9 cellular contexts compared by ENCODE assay signal in the genomic region with DNA sequence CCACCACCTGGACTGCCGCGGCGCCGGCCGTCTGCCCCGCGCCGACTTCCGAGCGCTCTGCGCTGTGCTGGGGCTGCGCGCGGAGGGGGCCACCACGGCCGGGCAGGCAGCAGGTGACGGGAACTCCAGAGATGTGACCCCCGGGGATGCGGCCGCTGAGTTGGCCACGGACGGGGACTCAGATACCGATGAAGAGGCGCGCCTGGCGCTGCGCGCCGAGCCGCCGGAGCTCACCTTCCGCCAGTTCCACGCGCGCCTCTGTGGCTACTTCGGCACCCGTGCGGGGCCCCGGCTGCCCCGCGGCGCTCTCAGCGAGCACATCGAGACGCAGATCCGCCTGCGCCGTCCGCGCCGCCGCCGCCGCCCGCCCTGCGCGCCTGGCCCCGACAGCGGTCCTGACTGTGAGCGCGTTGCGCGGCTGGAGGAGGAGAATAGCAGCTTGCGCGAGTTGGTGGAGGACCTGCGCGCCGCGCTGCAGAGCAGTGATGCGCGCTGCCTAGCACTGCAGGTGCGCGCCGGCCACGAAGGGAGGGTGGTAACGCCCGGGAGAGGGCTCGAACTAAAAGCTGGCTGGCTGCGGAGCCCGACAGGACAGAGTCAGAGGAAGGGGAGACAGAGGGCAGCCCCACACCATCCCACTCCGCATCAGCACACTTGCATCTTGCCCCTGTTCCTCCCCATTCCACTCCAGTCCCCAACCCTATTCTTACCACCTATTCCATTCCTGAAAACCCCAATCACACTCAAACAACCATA. TPM values are rescaled to one million over a fixed set of nuclear protein-coding genes. Genes with fewer than 3 reads are reported as not detected.
DNase-seq lines count a peak whose midpoint lies in the region; ATAC-seq, FAIRE-seq and TF ChIP-seq lines count a peak whose summit lies in the region.
"Had no signal": no experiment of that assay in that cellular context is flagged by ENCODE, and none has a peak within 500 bp of the region (broad histone marks: within the 10 kb centered on the region; RNA-seq: fewer than 3 reads in every experiment).

No MANE protein-coding gene starts in this region.

- POLR2A ChIA-PET in activated CD4-positive, alpha-beta T cell treated with anti-CD3 and anti-CD28 coated beads, Interleukin-2, amount 10 ng/mL, durations not matched to agents 7 days and 5 days (lab: Charles Lee) = no interaction called here

- no peak overlapping the region for H3K9ac ChIP-seq in HUES64 (ENCODE audit: low read depth, low read length)
- H3K9ac ChIP-seq: KMS-11 had no signal

- H3K27me3 ChIP-seq in HUES64 (ENCODE audit: insufficient read depth, low read length) = peaks cover 77% of the 10 kb centered on the region
- peaks cover 0 to 59% (median 14%) of the 10 kb centered on the region in 9 donors for H3K27me3 ChIP-seq in heart left ventricle
- H3K27me3 ChIP-seq in sigmoid colon = peaks cover 8 to 62% (median 51%) of the 10 kb centered on the region in 3 donors

- peak overlapping the region; percentile 55 for H3K4me3 Mint-ChIP-seq in activated CD4-positive, alpha-beta T cell treated with anti-CD3 and anti-CD28 coated beads, Interleukin-2, amount 10 ng/mL, durations not matched to agents 7 days and 5 days

- ATAC-seq in heart left ventricle (peak in 2 of 4 donors; percentile 19 to 33), omental fat pad (ENCODE audit: low FRiP score) (no peak)

- no peaks in the 10 kb centered on the region for H3K36me3 Mint-ChIP-seq in activated CD4-positive, alpha-beta T cell treated with anti-CD3 and anti-CD28 coated beads, Interleukin-2, amount 10 ng/mL, durations not matched to agents 7 days and 5 days (ENCODE audit: low read depth)

- H3K4me1 ChIP-seq in HUES64 (ENCODE audit: insufficient read depth, low read length) (peaks cover 21% of the 10 kb centered on the region; the same call in 1 of the 2 replicates), heart left ventricle (peaks cover 3 to 63% (median 26%) of the 10 kb centered on the region in 12 donors), sigmoid colon (peaks cover 0 to 37% (median 27%) of the 10 kb centered on the region in 4 donors)

- H3K4me1 Mint-ChIP-seq in activated CD4-positive, alpha-beta T cell treated with anti-CD3 and anti-CD28 coated beads, Interleukin-2, amount 10 ng/mL, durations not matched to agents 7 days and 5 days = peaks cover 54% of the 10 kb centered on the region

- H3K27me3 Mint-ChIP-seq in activated CD4-positive, alpha-beta T cell treated with anti-CD3 and anti-CD28 coated beads, Interleukin-2, amount 10 ng/mL, durations not matched to agents 7 days and 5 days = peaks cover 50% of the 10 kb centered on the region

- TF ChIP-seq POLR2A in heart left ventricle (IDR thresholded peaks at IDR 0.05) = no peak
- no peak for TF ChIP-seq POLR2A in sigmoid colon (IDR thresholded peaks at IDR 0.05)
- TF ChIP-seq POLR2A in GM12892 (IDR thresholded peaks at IDR 0.05; ENCODE audit: low read depth, low read length) = no peak

- peak; percentile 48 for DNase-seq in activated CD4-positive, alpha-beta T cell treated with anti-CD3 and anti-CD28 coated beads, Interleukin-2, amount 10 ng/mL, durations not matched to agents 7 days and 5 days
- no peak for DNase-seq in heart left ventricle
- peak; percentile 60 for DNase-seq in sigmoid colon
- no peak for DNase-seq in omental fat pad (ENCODE audit: low spot score)
- no peak for DNase-seq in NCI-H446 treated with DMSO at 0.1 percent for 48 hours (lab: John Stamatoyannopoulos, UW)
- DNase-seq in mesenteric fat pad (ENCODE audit: low spot score) = no peak
- no peak for DNase-seq in GM12892 (ENCODE audit: insufficient read length)

- H3K4me3 ChIP-seq in HUES64 (ENCODE audit: low read length) (peak overlapping the region; percentile 64), heart left ventricle (peak overlapping the region; percentile 27 to 84 (median 76)), sigmoid colon (peak overlapping the region; percentile 29 to 52 (median 46))

- no peak for TF ChIP-seq EP300 in sigmoid colon (IDR thresholded peaks at IDR 0.05)

- TF ChIP-seq CTCF in heart left ventricle (IDR thresholded peaks at IDR 0.05) = no peak
- TF ChIP-seq CTCF in sigmoid colon (IDR thresholded peaks at IDR 0.05) = no peak
- no peak for TF ChIP-seq CTCF in omental fat pad (IDR thresholded peaks at IDR 0.05)

- CTCF ChIA-PET in activated CD4-positive, alpha-beta T cell treated with anti-CD3 and anti-CD28 coated beads, Interleukin-2, amount 10 ng/mL, durations not matched to agents 7 days and 5 days (lab: Charles Lee) = interaction anchor here (0.6 to 3.9 kb wide), 6 partner anchors 10 to 638 kb away, joined by 3 to 31 read pairs (median 4); no protein-coding TSS in a partner anchor

- FAIRE-seq in GM12892 (lab: Jason Lieb, UNC) = no peak

- H3K9me3 Mint-ChIP-seq in activated CD4-positive, alpha-beta T cell treated with anti-CD3 and anti-CD28 coated beads, Interleukin-2, amount 10 ng/mL, durations not matched to agents 7 days and 5 days = peaks cover 5% of the 10 kb centered on the region

- H3K27ac ChIP-seq in HUES64 (ENCODE audit: low read depth, low read length) (no peak overlapping the region), heart left ventricle (peak overlapping the region in 11 of 12 donors; percentile 59 to 95 (median 86)), sigmoid colon (peak overlapping the region; percentile 65 to 74 (median 69))
- H3K27ac ChIP-seq: KMS-11 had no signal

- intact Hi-C loops in heart left ventricle (cut with DNase I) = loop anchor here in 1 of 10 donors (2.0 kb wide), 1 partner anchor 25 kb away; no protein-coding TSS in a partner anchor
- intact Hi-C loops in sigmoid colon (cut with DNase I) = no loop called here

- peak overlapping the region; percentile 64 for H3K27ac Mint-ChIP-seq in activated CD4-positive, alpha-beta T cell treated with anti-CD3 and anti-CD28 coated beads, Interleukin-2, amount 10 ng/mL, durations not matched to agents 7 days and 5 days

- no peaks in the 10 kb centered on the region for H3K36me3 ChIP-seq in HUES64 (ENCODE audit: insufficient read depth, low read length)
- peaks cover 0 to 9% (median 0%) of the 10 kb centered on the region in 9 donors for H3K36me3 ChIP-seq in heart left ventricle
- no peaks in the 10 kb centered on the region for H3K36me3 ChIP-seq in sigmoid colon

- H3K9me3 ChIP-seq in HUES64 (ENCODE audit: insufficient read depth, low read depth, low read length) (no peaks in the 10 kb centered on the region), heart left ventricle (no peaks in the 10 kb centered on the region), sigmoid colon (no peaks in the 10 kb centered on the region)

- WGBS in HUES64 = 2% methylated on average over 81 of the region's 81 CpGs
- 1 to 4% (median 1%) methylated on average over 16 to 81 of the region's 81 CpGs for WGBS in heart left ventricle, 4 donors
- WGBS in sigmoid colon, 2 donors = 1 to 2% methylated on average over 81 of the region's 81 CpGs

RNA-seq across cellular contexts. Expression of a gene that starts 0.9 kb away (rescaled TPM):
- 3.3 TPM for polyA plus RNA-seq in HUES64 (2013, experiment 1 of 2)
- 4.9 TPM for polyA plus RNA-seq in HUES64 (2013, experiment 2 of 2)
- total RNA-seq in activated CD4-positive, alpha-beta T cell treated with anti-CD3 and anti-CD28 coated beads, Interleukin-2, amount 10 ng/mL, durations not matched to agents 7 days and 5 days = under 1 TPM in 1 of 2 experiments, not detected in 1; 0.07 TPM
- total RNA-seq in heart left ventricle = 1 to 10 TPM in 8 of 9 donors, under 1 TPM in 1; 0.60 to 2.5 (median 1.7) TPM
- 1 to 10 TPM in 1 of 2 donors, under 1 TPM in 1; 0.91 to 1.1 TPM for polyA plus RNA-seq in heart left ventricle
- 10 to 100 TPM in 1 of 4 donors, 1 to 10 TPM in 3; 4.6 to 15.0 (median 5.3) TPM for total RNA-seq in sigmoid colon
- polyA plus RNA-seq in sigmoid colon = 1 to 10 TPM in 2 of 3 donors, under 1 TPM in 1; 0.46 to 2.4 (median 1.9) TPM
- 1 to 10 TPM in 3 of 4 donors, under 1 TPM in 1; 0.72 to 6.3 (median 1.2) TPM for total RNA-seq in omental fat pad
- 1.8 TPM for total RNA-seq in mesenteric fat pad
- polyA plus RNA-seq in GM12892 (2012; ENCODE audit: missing spikeins) = not detected

RNA-seq across cellular contexts. Expression of a gene that starts 8.1 kb away (rescaled TPM):
- polyA plus RNA-seq in HUES64 (2013, experiment 1 of 2) = 2.5 TPM
- polyA plus RNA-seq in HUES64 (2013, experiment 2 of 2) = 4.1 TPM
- total RNA-seq in activated CD4-positive, alpha-beta T cell treated with anti-CD3 and anti-CD28 coated beads, Interleukin-2, amount 10 ng/mL, durations not matched to agents 7 days and 5 days = under 1 TPM in 1 of 2 experiments, not detected in 1; 0.10 TPM
- total RNA-seq in heart left ventricle = 1 to 10 TPM in 1 of 9 donors, under 1 TPM in 5, not detected in 3; 0.12 to 1.8 (median 0.47) TPM
- under 1 TPM; 0.17 to 0.23 TPM for polyA plus RNA-seq in heart left ventricle
- total RNA-seq in sigmoid colon = under 1 TPM in 3 of 4 donors, not detected in 1; under 0.01 to 0.83 (median 0.33) TPM
- polyA plus RNA-seq in sigmoid colon = 1 to 10 TPM in 1 of 3 donors, under 1 TPM in 1, not detected in 1; 0.61 to 1.2 TPM
- 1 to 10 TPM in 2 of 4 donors, not detected in 2; 1.1 to 2.2 TPM for total RNA-seq in omental fat pad
- total RNA-seq in mesenteric fat pad = 0.64 TPM
- polyA plus RNA-seq in GM12892 (2012; ENCODE audit: missing spikeins) = not detected

RNA-seq across cellular contexts. Expression of a gene that starts 58.6 kb away (rescaled TPM):
- polyA plus RNA-seq in HUES64 (2013, experiment 1 of 2) = not detected
- polyA plus RNA-seq in HUES64 (2013, experiment 2 of 2) = not detected
- total RNA-seq in activated CD4-positive, alpha-beta T cell treated with anti-CD3 and anti-CD28 coated beads, Interleukin-2, amount 10 ng/mL, durations not matched to agents 7 days and 5 days = not detected
- total RNA-seq in heart left ventricle (not detected), sigmoid colon (not detected), omental fat pad (not detected), mesenteric fat pad (not detected)
- polyA plus RNA-seq in heart left ventricle (not detected), sigmoid colon (under 1 TPM in 1 of 3 donors, not detected in 2; 0.26 TPM)
- not detected for polyA plus RNA-seq in GM12892 (2012; ENCODE audit: missing spikeins)

Comparison
In these comparisons a context has a peak if more than half of its experiments do, and no peak if none do; other contexts are left out.
1. DNase-seq: peak in activated CD4-positive, alpha-beta T cell treated with anti-CD3 and anti-CD28 coated beads, Interleukin-2, amount 10 ng/mL, durations not matched to agents 7 days and 5 days (single experiment) and sigmoid colon (single experiment); none in heart left ventricle (0 of 5), omental fat pad (single experiment), NCI-H446 treated with DMSO at 0.1 percent for 48 hours (single experiment), mesenteric fat pad (single experiment) and GM12892 (single experiment).
2. Peak in every context shown above with its lines, with median percentiles within 50 percentile points of each other: H3K4me3 ChIP-seq.